ENCODE assay signal across 11 cellular contexts in the genomic region with DNA sequence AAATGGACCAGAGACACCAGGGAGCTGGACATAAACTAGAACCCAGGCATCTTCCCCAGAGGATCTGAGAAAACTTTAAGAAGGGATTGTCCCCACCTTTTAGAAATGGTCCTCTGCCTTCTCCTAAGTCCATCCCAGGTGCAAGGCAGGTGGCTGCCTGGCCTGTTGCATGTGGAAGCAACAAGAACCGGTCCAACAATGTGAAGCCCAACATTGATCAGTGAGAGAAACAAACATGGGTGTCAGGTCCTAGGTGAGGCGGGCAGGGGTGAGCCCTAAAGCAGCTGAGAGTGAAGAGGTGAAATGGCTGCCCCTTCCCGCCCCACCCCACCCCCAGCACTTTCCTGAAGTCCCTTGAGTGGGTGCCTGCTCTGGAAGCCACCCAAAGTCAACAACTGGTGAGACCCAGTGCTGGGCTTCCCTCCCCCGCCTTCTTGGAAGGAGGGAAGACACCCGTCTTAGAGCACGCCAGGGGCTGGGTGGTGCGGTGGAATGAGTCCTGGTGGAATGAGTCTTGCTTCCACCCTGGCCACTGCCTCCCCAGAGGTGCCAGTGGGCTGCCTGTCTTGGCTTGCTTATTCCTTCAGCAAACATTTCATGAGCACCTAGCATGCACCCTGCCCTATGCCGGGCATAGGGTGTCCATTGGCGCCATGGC. TPM values are rescaled to one million over a fixed set of nuclear protein-coding genes. Genes with fewer than 3 reads are reported as not detected.
DNase-seq lines count a peak whose midpoint lies in the region; ATAC-seq, FAIRE-seq and TF ChIP-seq lines count a peak whose summit lies in the region.
"Had no signal": no experiment of that assay in that cellular context is flagged by ENCODE, and none has a peak within 500 bp of the region (broad histone marks: within the 10 kb centered on the region; RNA-seq: fewer than 3 reads in every experiment).

No MANE protein-coding gene starts in this region.

- no peaks in the 10 kb centered on the region for H4K20me1 ChIP-seq in PC-3 (ENCODE audit: low read length)

- H3K4me2 ChIP-seq in PC-3 (ENCODE audit: low read length): peak overlapping the region; percentile 93

- no TSS peak for BruUV-seq in PC-3 (replicated peaks; lab: Mats Ljungman, UMichigan)

- TF ChIP-seq CTCF in PC-3 (conservative IDR thresholded peaks at IDR 0.05; ENCODE audit: low read depth, low read length): no peak
- TF ChIP-seq CTCF in epithelial cell of proximal tubule (conservative IDR thresholded peaks at IDR 0.05; ENCODE audit: low read depth, low read length): no peak
- no peak for TF ChIP-seq CTCF in psoas muscle (IDR thresholded peaks at IDR 0.05)

- WGBS in psoas muscle, 3 donors: 74 to 85% (median 76%) methylated on average over 9 of the region's 9 CpGs

- POLR2A ChIA-PET in PC-3 (lab: Charles Lee; ENCODE audit: unreplicated experiment): no interaction called here

- no peak overlapping the region for H3K9ac ChIP-seq in PC-3 (ENCODE audit: low read length)

- no peaks in the 10 kb centered on the region for H3K36me3 ChIP-seq in PC-3 (ENCODE audit: low read depth, low read length)
- H3K36me3 ChIP-seq in psoas muscle (ENCODE audit: insufficient read depth in 1 of 2, low read depth in 1 of 2): peaks cover 0 to 34% of the 10 kb centered on the region in 2 donors

- TF ChIP-seq POLR2A in GM12892 (IDR thresholded peaks at IDR 0.05; ENCODE audit: low read depth, low read length): no peak

- H3F3A ChIP-seq in PC-3 (ENCODE audit: low read length, unreplicated experiment): no peaks in the 10 kb centered on the region

- H3K27me3 ChIP-seq in PC-3 (ENCODE audit: low read length): no peaks in the 10 kb centered on the region
- no peaks in the 10 kb centered on the region for H3K27me3 ChIP-seq in psoas muscle (ENCODE audit: insufficient read depth in 3 of 3, low read length in 2 of 3)

- intact Hi-C loops in PC-3 (cut with micrococcal nuclease): no loop called here
- intact Hi-C loops in psoas muscle (cut with DNase I): no loop called here
- intact Hi-C loops in left ventricle myocardium superior (cut with micrococcal nuclease): no loop called here

- H3K4me1 ChIP-seq in PC-3 (ENCODE audit: insufficient read depth, low read length): peaks cover 28% of the 10 kb centered on the region
- peaks cover 27% of the 10 kb centered on the region for H3K4me1 ChIP-seq in psoas muscle

- no peak overlapping the region for H2AFZ ChIP-seq in PC-3 (ENCODE audit: low read length)

- H3K9me2 ChIP-seq in PC-3 (replicated peaks; ENCODE audit: low read length): no peaks in the 10 kb centered on the region

- peak overlapping the region; percentile 86; the same call in 1 of the 2 replicates for H3K4me3 ChIP-seq in PC-3 (ENCODE audit: low read length)
- H3K4me3 ChIP-seq in epithelial cell of proximal tubule (ENCODE audit: low read depth, low read length): peak overlapping the region; percentile 94
- H3K4me3 ChIP-seq in psoas muscle: peak overlapping the region; percentile 100

- ATAC-seq in PC-3 (no peak), psoas muscle (no peak), left ventricle myocardium superior (no peak)

- no peak for FAIRE-seq in GM12892 (lab: Jason Lieb, UNC)

- CTCF ChIA-PET in PC-3 (lab: Charles Lee): no interaction called here

- peaks cover 26% of the 10 kb centered on the region for H3K79me2 ChIP-seq in PC-3 (ENCODE audit: low read length)

- H3K9me3 ChIP-seq in PC-3 (ENCODE audit: low read length) (no peaks in the 10 kb centered on the region), psoas muscle (no peaks in the 10 kb centered on the region)

- peak; percentile 8 for DNase-seq in GM12892 (ENCODE audit: insufficient read length)
- DNase-seq in PC-3: no peak
- no peak for DNase-seq in epithelial cell of proximal tubule (ENCODE audit: low read depth)
- no peak for DNase-seq in psoas muscle
- no peak for DNase-seq in left ventricle myocardium superior
- no peak for DNase-seq in medulla oblongata (ENCODE audit: extremely low spot score)
- DNase-seq in hypothalamus (lab: John Stamatoyannopoulos, UW): no peak
- DNase-seq: NCI-H2107; stimulated activated naive CD4-positive, alpha-beta T cell treated with Interleukin-2 at 50 U/mL for 16 hours had no signal

- H3K27ac ChIP-seq in PC-3 (ENCODE audit: low read length) (no peak overlapping the region), psoas muscle (no peak overlapping the region)

RNA-seq across cellular contexts. Expression of gene AP1M1, which starts 1.7 kb away (rescaled TPM):
- polyA plus RNA-seq in GM12892 (2012; ENCODE audit: missing spikeins): 47.2 TPM
- 104 and 109 TPM in 2 replicates for total RNA-seq in PC-3 (2014; rRNA removed)
- 105 and 126 TPM in 2 replicates for total RNA-seq in epithelial cell of proximal tubule
- total RNA-seq in psoas muscle: 10 to 100 TPM; 40.5 to 51.5 (median 45.2) TPM
- polyA plus RNA-seq in psoas muscle: 100 to 1,000 TPM in 1 of 3 donors, 10 to 100 TPM in 2; 51.0 to 102 (median 57.7) TPM
- 39.1 TPM for total RNA-seq in left ventricle myocardium superior

RNA-seq across cellular contexts. Expression of gene FAM32A, which starts 14.2 kb away (rescaled TPM):
- 40.8 TPM for polyA plus RNA-seq in GM12892 (2012; ENCODE audit: missing spikeins)
- total RNA-seq in PC-3 (2014; rRNA removed) (141 and 165 TPM in 2 replicates), epithelial cell of proximal tubule (113 and 119 TPM in 2 replicates), psoas muscle (10 to 100 TPM; 26.3 to 44.2 (median 30.8) TPM), left ventricle myocardium superior (38.8 TPM)
- polyA plus RNA-seq in psoas muscle: 100 to 1,000 TPM in 1 of 3 donors, 10 to 100 TPM in 2; 49.3 to 133 (median 75.7) TPM

RNA-seq across cellular contexts. Expression of gene CIB3, which starts 26.1 kb away (rescaled TPM):
- not detected for polyA plus RNA-seq in GM12892 (2012; ENCODE audit: missing spikeins)
- total RNA-seq in PC-3 (2014; rRNA removed) (0.58 TPM in 1 of 2 replicates, not detected in the other), epithelial cell of proximal tubule (not detected in 2 replicates), psoas muscle (not detected), left ventricle myocardium superior (not detected)
- not detected for polyA plus RNA-seq in psoas muscle
- total RNA-seq: renal cortical epithelial cell; T-helper 1 cell treated with Interleukin-12 subunit alpha and Interleukin-12 subunit beta and Interleukin-4 antibody, amounts not matched to agents 30 ng/mL and 1 ng/mL, for 36 hours had no signal

RNA-seq across cellular contexts. Expression of gene HSH2D, which starts 55.9 kb away (rescaled TPM):
- 89.1 TPM for polyA plus RNA-seq in GM12892 (2012; ENCODE audit: missing spikeins)
- total RNA-seq in PC-3 (2014; rRNA removed) (10.9 and 14.5 TPM in 2 replicates), epithelial cell of proximal tubule (0.92 and 1.8 TPM in 2 replicates), psoas muscle (under 1 TPM in 3 of 4 donors, not detected in 1; 0.12 to 0.30 (median 0.17) TPM), left ventricle myocardium superior (0.37 TPM)
- polyA plus RNA-seq in psoas muscle: under 1 TPM in 2 of 3 donors, not detected in 1; 0.10 to 0.12 TPM
